In the genomic region with DNA sequence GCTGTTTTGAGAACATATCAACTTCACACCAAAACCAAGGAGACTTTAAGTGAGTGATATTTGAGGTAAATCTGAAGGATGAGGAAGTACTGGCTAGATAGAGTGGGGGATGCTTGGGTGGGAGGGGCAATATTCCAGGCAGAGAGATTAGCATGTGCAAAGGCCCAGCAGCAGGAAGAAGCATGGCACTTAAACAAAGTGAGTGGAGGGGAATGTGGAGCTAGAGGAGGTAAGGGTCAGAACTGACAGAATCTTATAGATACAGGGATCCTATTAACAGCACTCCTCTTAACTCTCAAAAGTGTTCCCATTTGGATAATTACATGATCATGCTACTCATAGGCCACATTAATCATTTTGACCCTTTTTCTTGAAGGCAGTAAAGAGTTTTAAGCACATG, we compare ENCODE assay signal across 26 cellular contexts. TPM values are rescaled to one million over a fixed set of nuclear protein-coding genes. Genes with fewer than 3 reads are reported as not detected.
DNase-seq lines count a peak whose midpoint lies in the region; ATAC-seq, FAIRE-seq and TF ChIP-seq lines count a peak whose summit lies in the region.
"Had no signal": no experiment of that assay in that cellular context is flagged by ENCODE, and none has a peak within 500 bp of the region (broad histone marks: within the 10 kb centered on the region; RNA-seq: fewer than 3 reads in every experiment).

No MANE protein-coding gene starts in this region.

- no peak for TF ChIP-seq POLR2A in H1 (IDR thresholded peaks at IDR 0.05; ENCODE audit: control extremely low read depth in 1 of 2, low read depth in 2 of 2, low read length in 2 of 2)

- H3K27ac ChIP-seq in HEK293 (ENCODE audit: extremely low read depth, low read depth, low read length) (no peak overlapping the region), H1 (ENCODE audit: low read depth, low read length) (no peak overlapping the region), mesendoderm (ENCODE audit: low read depth, low read length) (no peak overlapping the region), PC-9 (no peak overlapping the region)
- H3K27ac ChIP-seq: BLaER1 treated with 17β-estradiol and CSF1 and Interleukin-3, amounts not matched to agents 10 nM and 100 nM; C4-2B had no signal

- H2BK5ac ChIP-seq in H1 (ENCODE audit: low read depth, low read length): no peak overlapping the region
- H2BK5ac ChIP-seq in mesendoderm (ENCODE audit: low read length): no peak overlapping the region

- POLR2A ChIA-PET in HEK293 (lab: Yijun Ruan, JAX) (no interaction called here), WTC11 (lab: Charles Lee) (no interaction called here), H1 (lab: Charles Lee; ENCODE audit: partially characterized antibody) (no interaction called here), PC-9 (lab: Charles Lee; ENCODE audit: unreplicated experiment) (no interaction called here)

- H3K23ac ChIP-seq in H1 (ENCODE audit: insufficient read length) (no peak overlapping the region), mesendoderm (ENCODE audit: low read length) (no peak overlapping the region)

- FAIRE-seq in H1 (lab: Jason Lieb, UNC): no peak
- FAIRE-seq: A204.1, D721Med, G401.6, GM12891, GM18507, GM19239 had no signal

- H3K4me3 Mint-ChIP-seq in WTC11: no peak overlapping the region
- H3K4me3 Mint-ChIP-seq: B cell; CD4-positive, alpha-beta T cell; CD8-positive, alpha-beta T cell had no signal

- DNase-seq in WTC11 (ENCODE audit: low spot score) (no peak), H1 (ENCODE audit: low read depth in 1 of 2, low spot score in 2 of 2) (no peak), mesendoderm (no peak), AG20443 (ENCODE audit: low spot score) (no peak), islet precursor cell (no peak), PC-9 (no peak)
- DNase-seq: 8988T; ACHN; AML-193; Caco-2; Calu3; CD4-positive, alpha-beta T cell; CD8-positive, alpha-beta T cell; DMS79 treated with DMSO at 0.1 percent for 48 hours; GF-D8 had no signal

- no peak overlapping the region for H2BK20ac ChIP-seq in H1 (ENCODE audit: low read length)

- no peaks in the 10 kb centered on the region for H3K9me3 Mint-ChIP-seq in WTC11
- H3K9me3 Mint-ChIP-seq: CD4-positive, alpha-beta T cell; CD8-positive, alpha-beta T cell had no signal

- ATAC-seq in WTC11 (peak; percentile 60), GM21737 (IDR thresholded peaks at IDR 0.05; ENCODE audit: unreplicated experiment) (no peak)
- ATAC-seq: CD8-positive, alpha-beta T cell had no signal

- no peak overlapping the region for H3K14ac ChIP-seq in H1 (ENCODE audit: insufficient read length)

- no peaks in the 10 kb centered on the region for H3K23me2 ChIP-seq in H1 (ENCODE audit: low read depth, low read length)

- H2AFZ ChIP-seq in H1 (ENCODE audit: low read length): peak overlapping the region; percentile 49; the same call in 1 of the 2 replicates
- H2AFZ ChIP-seq in PC-9: no peak overlapping the region

- H3K4me1 ChIP-seq in HEK293 (ENCODE audit: control insufficient read depth, insufficient read depth, low read length) (no peaks in the 10 kb centered on the region), H1 (replicated peaks in 1 of 4; ENCODE audit: control insufficient read depth in 3 of 4, insufficient read depth in 4 of 4, low read length in 3 of 4) (no peaks in the 10 kb centered on the region), mesendoderm (ENCODE audit: control insufficient read depth, low read depth, low read length) (no peaks in the 10 kb centered on the region), PC-9 (replicated peaks; ENCODE audit: insufficient read depth) (no peaks in the 10 kb centered on the region; the same call in 1 of the 2 replicates)

- H3K27ac Mint-ChIP-seq in WTC11: no peak overlapping the region
- H3K27ac Mint-ChIP-seq: B cell; CD4-positive, alpha-beta T cell; CD8-positive, alpha-beta T cell had no signal

- H2BK15ac ChIP-seq in H1 (ENCODE audit: low read length) (no peak overlapping the region), mesendoderm (replicated peaks; ENCODE audit: low read depth) (no peak overlapping the region)

- TF ChIP-seq CTCF in HEK293 (tag by site-specific recombination; IDR thresholded peaks at IDR 0.05): no peak
- TF ChIP-seq CTCF in WTC11 (IDR thresholded peaks at IDR 0.05): no peak
- TF ChIP-seq CTCF in H1 (IDR thresholded peaks at IDR 0.05; ENCODE audit: control extremely low read depth in 1 of 3, insufficient read depth in 1 of 3, low read depth in 1 of 3, low read length in 3 of 3): no peak
- no peak for TF ChIP-seq CTCF in PC-9 (conservative IDR thresholded peaks at IDR 0.05)

- H4K5ac ChIP-seq in H1 (ENCODE audit: insufficient read length, low read depth, low read length): no peak overlapping the region
- H4K5ac ChIP-seq in mesendoderm (ENCODE audit: low read length): no peak overlapping the region

- H3K9me3 ChIP-seq in HEK293 (ENCODE audit: control insufficient read depth, insufficient read depth, low read depth, low read length) (no peaks in the 10 kb centered on the region), H1 (ENCODE audit: insufficient read depth in 2 of 2, low read depth in 1 of 2, low read length in 1 of 2) (no peaks in the 10 kb centered on the region), PC-9 (ENCODE audit: insufficient read depth, low read depth) (no peaks in the 10 kb centered on the region)
- H3K9me3 ChIP-seq: BLaER1 treated with 17β-estradiol and CSF1 and Interleukin-3, amounts not matched to agents 10 nM and 100 nM; Caco-2 had no signal

- no peak overlapping the region for H3K18ac ChIP-seq in H1 (ENCODE audit: extremely low read depth, low read length)
- H3K18ac ChIP-seq in mesendoderm (ENCODE audit: low read length): no peak overlapping the region

- H4K91ac ChIP-seq in H1 (replicated peaks; ENCODE audit: insufficient read length, low read length): no peak overlapping the region

- H3K4me3 ChIP-seq in HEK293 (ENCODE audit: low read depth, low read length): no peak overlapping the region
- H3K4me3 ChIP-seq in H1 (ENCODE audit: extremely low read depth in 1 of 4, insufficient read depth in 2 of 4, low read depth in 3 of 4, low read length in 4 of 4): no peak overlapping the region
- H3K4me3 ChIP-seq in mesendoderm (ENCODE audit: low read length): no peak overlapping the region
- H3K4me3 ChIP-seq in PC-9: no peak overlapping the region
- H3K4me3 ChIP-seq: BLaER1 treated with 17β-estradiol and CSF1 and Interleukin-3, amounts not matched to agents 10 nM and 100 nM had no signal

- H3K79me1 ChIP-seq in H1 (ENCODE audit: low read depth, low read length): no peaks in the 10 kb centered on the region
- no peaks in the 10 kb centered on the region for H3K79me1 ChIP-seq in mesendoderm (ENCODE audit: low read length)

- H3K79me2 ChIP-seq in H1 (ENCODE audit: control insufficient read depth in 1 of 2, insufficient read depth in 2 of 2, low read length in 2 of 2) (no peaks in the 10 kb centered on the region), mesendoderm (ENCODE audit: control insufficient read depth, insufficient read depth, low read length) (no peaks in the 10 kb centered on the region), PC-9 (ENCODE audit: low read depth) (no peaks in the 10 kb centered on the region)

- H3K4me2 ChIP-seq in H1 (ENCODE audit: insufficient read depth in 1 of 2, low read depth in 2 of 2, low read length in 2 of 2) (no peak overlapping the region), mesendoderm (ENCODE audit: low read length) (no peak overlapping the region), PC-9 (no peak overlapping the region)

- TF ChIP-seq RAD21 in H1 (IDR thresholded peaks at IDR 0.05 in 1 of 2, conservative IDR thresholded peaks at IDR 0.05 in 1 of 2; ENCODE audit: low read depth in 2 of 2, low read length in 2 of 2): no peak

- no peak overlapping the region for H4K8ac ChIP-seq in H1 (ENCODE audit: extremely low read depth, insufficient read depth, low read length)
- H4K8ac ChIP-seq in mesendoderm (ENCODE audit: low read depth, low read length): peak overlapping the region; percentile 13

- CTCF ChIA-PET in HEK293 (lab: Yijun Ruan, JAX): interaction anchor here (0.9 to 1.0 kb wide), 2 partner anchors 13 to 15 kb away, joined by 4 read pairs; no protein-coding TSS in a partner anchor
- CTCF ChIA-PET in WTC11 (lab: Charles Lee): no interaction called here
- CTCF ChIA-PET in H1 (lab: Charles Lee; ENCODE audit: partially characterized antibody): interaction anchor here (1.4 kb wide), 2 partner anchors 40 to 213 kb away, joined by 3 read pairs; no protein-coding TSS in a partner anchor
- CTCF ChIA-PET in PC-9 (lab: Charles Lee): no interaction called here

- no peak overlapping the region for H2BK120ac ChIP-seq in H1 (replicated peaks; ENCODE audit: low read depth, low read length)
- no peak overlapping the region for H2BK120ac ChIP-seq in mesendoderm (ENCODE audit: low read depth, low read length)

- H3K36me3 Mint-ChIP-seq in WTC11: no peaks in the 10 kb centered on the region
- H3K36me3 Mint-ChIP-seq: CD8-positive, alpha-beta T cell had no signal

- H4K20me1 ChIP-seq in H1 (replicated peaks in 1 of 2; ENCODE audit: control insufficient read depth in 1 of 2, insufficient read depth in 2 of 2, low read length in 2 of 2) (no peaks in the 10 kb centered on the region), PC-9 (ENCODE audit: insufficient read depth) (no peaks in the 10 kb centered on the region)
- H4K20me1 ChIP-seq: BLaER1 treated with 17β-estradiol and CSF1 and Interleukin-3, amounts not matched to agents 10 nM and 100 nM had no signal

- BruUV-seq in PC-9 (replicated peaks; lab: Mats Ljungman, UMichigan): no TSS peak

- no peaks in the 10 kb centered on the region for H3K36me3 ChIP-seq in HEK293 (ENCODE audit: control insufficient read depth in 2 of 2, insufficient read depth in 1 of 2, low read length in 2 of 2)
- no peaks in the 10 kb centered on the region for H3K36me3 ChIP-seq in H1 (ENCODE audit: control insufficient read depth in 2 of 4, insufficient read depth in 4 of 4, low read length in 3 of 4)
- no peaks in the 10 kb centered on the region for H3K36me3 ChIP-seq in mesendoderm (ENCODE audit: control insufficient read depth, insufficient read depth, low read length)
- H3K36me3 ChIP-seq in PC-9 (ENCODE audit: low read depth): no peaks in the 10 kb centered on the region
- H3K36me3 ChIP-seq: BLaER1 treated with 17β-estradiol and CSF1 and Interleukin-3, amounts not matched to agents 10 nM and 100 nM had no signal

- H2BK12ac ChIP-seq in H1 (ENCODE audit: low read depth, low read length): no peak overlapping the region

- H2AK5ac ChIP-seq in H1 (ENCODE audit: low read depth, low read length) (no peak overlapping the region), mesendoderm (ENCODE audit: low read length) (no peak overlapping the region)

- H3K4me1 Mint-ChIP-seq in WTC11: peaks cover 21% of the 10 kb centered on the region
- H3K4me1 Mint-ChIP-seq: B cell had no signal

- H3F3A ChIP-seq in PC-9 (ENCODE audit: insufficient read depth, low read depth): no peaks in the 10 kb centered on the region

- no peaks in the 10 kb centered on the region; the same call in 1 of the 2 replicates for H3K27me3 Mint-ChIP-seq in WTC11 (ENCODE audit: low read depth)

- TF ChIP-seq EP300 in H1 (IDR thresholded peaks at IDR 0.05; ENCODE audit: borderline replicate concordance in 1 of 2, low read depth in 2 of 2, low read length in 2 of 2): no peak

- no peak overlapping the region for H3K56ac ChIP-seq in H1 (replicated peaks; ENCODE audit: insufficient read length, low read depth, low read length)
- H3K56ac ChIP-seq in mesendoderm (ENCODE audit: low read length): no peak overlapping the region

- H3K4ac ChIP-seq in H1 (replicated peaks; ENCODE audit: insufficient read length, low read depth, low read length) (no peak overlapping the region), mesendoderm (ENCODE audit: low read depth, low read length) (no peak overlapping the region)

- intact Hi-C loops in PC-9 (cut with micrococcal nuclease; ENCODE audit: unreplicated experiment): no loop called here

- H3K27me3 ChIP-seq in H1 (replicated peaks in 1 of 4; ENCODE audit: control insufficient read depth in 3 of 4, extremely low read depth in 1 of 4, insufficient read depth in 3 of 4, low read length in 3 of 4) (no peaks in the 10 kb centered on the region), mesendoderm (ENCODE audit: insufficient read depth, low read length, poor library complexity) (no peaks in the 10 kb centered on the region), PC-9 (ENCODE audit: insufficient read depth, low read depth) (no peaks in the 10 kb centered on the region)
- H3K27me3 ChIP-seq: BLaER1 treated with 17β-estradiol and CSF1 and Interleukin-3, amounts not matched to agents 10 nM and 100 nM had no signal

- H3K9ac ChIP-seq in H1 (replicated peaks in 1 of 4; ENCODE audit: extremely low read depth in 1 of 4, low read depth in 3 of 4, low read length in 3 of 4) (no peak overlapping the region), mesendoderm (ENCODE audit: low read length) (no peak overlapping the region)
- H3K9ac ChIP-seq: BLaER1 treated with 17β-estradiol and CSF1 and Interleukin-3, amounts not matched to agents 10 nM and 100 nM had no signal

- H3K9me2 ChIP-seq in PC-9 (ENCODE audit: insufficient read depth): no peaks in the 10 kb centered on the region

RNA-seq across cellular contexts. Expression of gene SPRED1, which starts 41.4 kb away (rescaled TPM):
- total RNA-seq in WTC11 (2021) (35.9 to 37.1 TPM (median 36.1 TPM) in 3 replicates), PC-9 (2021) (16.5 and 21.3 TPM in 2 replicates)
- total RNA-seq in H1 (2021; fragmentation: NEBNext Ultra II Directional; extraction: Animal tissue kit (Norgen Biotek cat#: 25700)): 30.3 and 32.6 TPM in 2 replicates
- polyA plus RNA-seq in H1 (2011; rRNA removed): 4.7 and 5.5 TPM in 2 replicates
- 6.9 TPM for polyA plus RNA-seq in H1 (2011; cell fraction: cytosol; rRNA removed)
- polyA plus RNA-seq in H1 (2011; cell fraction: nucleus; rRNA removed): 7.3 TPM
- polyA plus RNA-seq in H1 (2012, experiment 1 of 2): 13.5 to 19.5 TPM (median 16.1 TPM) in 4 replicates
- polyA plus RNA-seq in H1 (2012, experiment 2 of 2): 3.6 TPM
- 14.4 TPM for polyA plus RNA-seq in H1 (2013, experiment 1 of 2)
- polyA plus RNA-seq in H1 (2013, experiment 2 of 2): 13.7 TPM
- 14.6 and 15.7 TPM in 2 replicates for polyA minus RNA-seq in H1 (2011; rRNA and poly(A)+ RNA removed)
- polyA minus RNA-seq in H1 (2011; cell fraction: cytosol; rRNA and poly(A)+ RNA removed): 18.6 TPM
- 30.5 TPM for polyA minus RNA-seq in H1 (2011; cell fraction: nucleus; rRNA and poly(A)+ RNA removed)
- polyA plus RNA-seq in mesendoderm (2013, experiment 1 of 2): 15.7 TPM
- 16.5 TPM for polyA plus RNA-seq in mesendoderm (2013, experiment 2 of 2)

Comparison
In these comparisons a context has a peak if more than half of its experiments do, and no peak if none do; other contexts are left out.
1. CTCF ChIA-PET loops: an anchor here in HEK293 (0.9 to 1.0 kb wide) and H1 (1.4 kb wide); none called in WTC11 and PC-9.